Comparison of ENCODE assay signal across 32 cellular contexts in the genomic region with DNA sequence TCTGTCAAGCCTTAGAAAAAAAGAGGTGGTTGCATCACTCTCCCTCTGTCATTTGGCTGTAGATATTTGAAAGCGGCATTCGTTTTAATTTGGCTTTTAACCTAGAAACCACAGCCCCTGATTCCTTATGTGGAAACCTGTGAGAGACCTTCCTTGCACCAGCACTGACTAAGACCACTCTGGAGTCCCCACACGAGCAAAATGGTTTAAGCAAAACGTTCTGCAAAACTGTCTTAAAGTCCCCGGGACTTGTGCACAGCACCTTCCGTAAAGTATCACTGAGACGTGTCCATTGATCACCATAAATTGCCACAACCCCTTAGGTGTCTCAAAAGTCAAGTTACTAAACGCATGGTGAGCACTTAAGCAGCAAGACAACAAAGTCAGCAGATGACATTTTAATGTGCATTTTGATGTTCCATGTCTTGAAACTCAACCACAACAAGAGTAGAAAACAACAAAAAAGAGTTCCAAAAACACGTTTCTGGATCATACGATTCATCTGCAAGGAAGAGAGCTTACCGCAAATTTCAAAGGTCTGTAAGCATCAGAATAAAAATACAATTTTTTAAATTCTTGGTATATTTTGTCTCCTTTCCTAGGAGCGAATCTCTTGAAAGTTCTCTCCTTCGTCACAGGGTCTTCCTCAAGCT. TPM values are rescaled to one million over a fixed set of nuclear protein-coding genes. Genes with fewer than 3 reads are reported as not detected.
DNase-seq lines count a peak whose midpoint lies in the region; ATAC-seq, FAIRE-seq and TF ChIP-seq lines count a peak whose summit lies in the region.
"Had no signal": no experiment of that assay in that cellular context is flagged by ENCODE, and none has a peak within 500 bp of the region (broad histone marks: within the 10 kb centered on the region; RNA-seq: fewer than 3 reads in every experiment).

No MANE protein-coding gene starts in this region.

- TF ChIP-seq RAD21 in K562 (CRISPR knock-in tag; conservative IDR thresholded peaks at IDR 0.05 in 1 of 2, IDR thresholded peaks at IDR 0.05 in 1 of 2): no peak

- no peaks in the 10 kb centered on the region for H3K79me2 ChIP-seq in GM23338 (replicated peaks; ENCODE audit: insufficient read depth)
- H3K79me2 ChIP-seq in K562 (ENCODE audit: control insufficient read depth, insufficient read depth, low read length): no peaks in the 10 kb centered on the region

- DNase-seq in T-helper 1 cell (no peak), GM23338 (ENCODE audit: low spot score) (no peak), K562 (ENCODE audit: extremely low read depth in 1 of 4, low spot score in 3 of 4) (no peak), neural crest cell (ENCODE audit: low read depth, low spot score) (no peak), occipital lobe (lab: John Stamatoyannopoulos, UW) (no peak), anterior cingulate cortex (lab: John Stamatoyannopoulos, UW) (no peak), NCI-H187 (lab: John Stamatoyannopoulos, UW) (no peak)
- DNase-seq: 8988T; adrenal gland; CD4-positive, alpha-beta T cell; effector CD4-positive, alpha-beta T cell; Karpas-422; lower lobe of right lung; mucosa of descending colon; NCI-H1436 treated with DMSO at 0.1 percent for 48 hours; NCI-H2107; NCI-H446; psoas muscle; stimulated activated CD4-positive, alpha-beta T cell treated with anti-CD3 and anti-CD28 coated beads, Interleukin-15, amount 100 ng/mL, for 24 hours; stimulated activated naive CD8-positive, alpha-beta T cell treated with anti-CD3 and anti-CD28 coated beads, Interleukin-15, amount 100 ng/mL, for 72 hours; T-helper 9 cell; thyroid gland had no signal

- H3K27me3 ChIP-seq in GM23338 (ENCODE audit: insufficient read depth) (peaks cover 97% of the 10 kb centered on the region), K562 (ENCODE audit: control insufficient read depth in 2 of 2, insufficient read depth in 2 of 2, low read length in 2 of 2) (peaks cover 42 to 48% of the 10 kb centered on the region in 2 experiments)

- POLR2A ChIA-PET in K562 (lab: Yijun Ruan, JAX): no interaction called here

- no peak overlapping the region for H3K4me3 Mint-ChIP-seq in T-helper 1 cell treated with Interleukin-12 subunit alpha and Interleukin-12 subunit beta and Interleukin-4 antibody, amounts not matched to agents 30 μg/mL and 1 μg/mL, for 36 hours
- H3K4me3 Mint-ChIP-seq in GM23338 (peak overlapping the region; percentile 64; the same call in 2 of the 3 replicates), neural crest cell (peak overlapping the region; percentile 82)
- H3K4me3 Mint-ChIP-seq: CD4-positive, alpha-beta T cell had no signal

- H3K9me3 ChIP-seq in K562 (replicated peaks; ENCODE audit: control insufficient read depth, insufficient read depth, low read depth, low read length): no peaks in the 10 kb centered on the region
- H3K9me3 ChIP-seq: adrenal gland, breast epithelium, lower lobe of right lung, mucosa of descending colon, neutrophil, psoas muscle, thyroid gland had no signal

- no peak for TF ChIP-seq EP300 in K562 (IDR thresholded peaks at IDR 0.05; ENCODE audit: low read length)

- peaks cover 13% of the 10 kb centered on the region for H3K4me1 Mint-ChIP-seq in T-helper 1 cell treated with Interleukin-12 subunit alpha and Interleukin-12 subunit beta and Interleukin-4 antibody, amounts not matched to agents 30 μg/mL and 1 μg/mL, for 36 hours (ENCODE audit: low read depth)
- H3K4me1 Mint-ChIP-seq in GM23338 (peaks cover 45% of the 10 kb centered on the region), neural crest cell (peaks cover 46% of the 10 kb centered on the region)

- no peak for TF ChIP-seq POLR2A in K562 (conservative IDR thresholded peaks at IDR 0.05)

- no peak overlapping the region for H2AFZ ChIP-seq in GM23338
- no peak overlapping the region for H2AFZ ChIP-seq in K562 (ENCODE audit: low read depth, low read length)

- intact Hi-C loops in K562 (cut with micrococcal nuclease): no loop called here

- whole genome bisulfite sequencing in K562 (ENCODE audit: insufficient coverage, low coverage, missing lambda C conversion rate): 2% methylated on average over 13 of the region's 13 CpGs

- no peaks in the 10 kb centered on the region for H3K9me3 Mint-ChIP-seq in T-helper 1 cell treated with Interleukin-12 subunit alpha and Interleukin-12 subunit beta and Interleukin-4 antibody, amounts not matched to agents 30 μg/mL and 1 μg/mL, for 36 hours
- H3K9me3 Mint-ChIP-seq in GM23338 (no peaks in the 10 kb centered on the region), neural crest cell (no peaks in the 10 kb centered on the region)
- H3K9me3 Mint-ChIP-seq: activated T-helper 17 cell treated with anti-CD3 and anti-CD28 coated beads, Interleukin-2, amount 50 U/mL, for 72 hours; stimulated activated naive CD8-positive, alpha-beta T cell treated with anti-CD3 and anti-CD28 coated beads, Interleukin-15, amount 100 ng/mL, for 72 hours had no signal

- H3K27ac ChIP-seq in GM23338 (ENCODE audit: low read depth): no peak overlapping the region
- H3K27ac ChIP-seq in K562 (ENCODE audit: extremely low read depth, low read depth, low read length): no peak overlapping the region
- H3K27ac ChIP-seq: adrenal gland, breast epithelium, lower lobe of right lung, neutrophil, psoas muscle, RWPE1, thyroid gland had no signal

- H3K4me3 ChIP-seq in GM23338 (peak overlapping the region; percentile 20; the same call in 1 of the 2 replicates), K562 (no peak overlapping the region)
- H3K4me3 ChIP-seq: adrenal gland, breast epithelium, lower lobe of right lung, mucosa of descending colon, psoas muscle, thyroid gland had no signal

- TF ChIP-seq CTCF in GM23338 (conservative IDR thresholded peaks at IDR 0.05; ENCODE audit: low read depth in 2 of 2): no peak
- no peak for TF ChIP-seq CTCF in K562 (IDR thresholded peaks at IDR 0.05 in 2 of 3, conservative IDR thresholded peaks at IDR 0.05 in 1 of 3; ENCODE audit: insufficient read depth in 2 of 3, low read depth in 1 of 3, low read length in 3 of 3)
- TF ChIP-seq CTCF in neural crest cell (conservative IDR thresholded peaks at IDR 0.05): no peak

- peaks cover 3% of the 10 kb centered on the region for H3K36me3 Mint-ChIP-seq in T-helper 1 cell treated with Interleukin-12 subunit alpha and Interleukin-12 subunit beta and Interleukin-4 antibody, amounts not matched to agents 30 μg/mL and 1 μg/mL, for 36 hours (ENCODE audit: low read depth)
- no peaks in the 10 kb centered on the region for H3K36me3 Mint-ChIP-seq in GM23338 (ENCODE audit: low read depth)
- H3K36me3 Mint-ChIP-seq in neural crest cell (ENCODE audit: low read depth): no peaks in the 10 kb centered on the region

- H3K9ac ChIP-seq in K562 (ENCODE audit: insufficient read depth in 1 of 2, low read depth in 2 of 2, low read length in 2 of 2): no peak overlapping the region

- peaks cover 19% of the 10 kb centered on the region for H4K20me1 ChIP-seq in GM23338 (replicated peaks; ENCODE audit: insufficient read depth)
- 0 out of 2 replicates have a peak, but pooled peaks cover 3% of the 10 kb centered on the region for H4K20me1 ChIP-seq in K562 (replicated peaks; ENCODE audit: control insufficient read depth, insufficient read depth, low read length)

- peaks cover 13% of the 10 kb centered on the region; the same call in 1 of the 2 replicates for H3F3A ChIP-seq in GM23338 (replicated peaks; ENCODE audit: low read depth)

- no peaks in the 10 kb centered on the region for H3K36me3 ChIP-seq in GM23338 (ENCODE audit: insufficient read depth)
- no peaks in the 10 kb centered on the region for H3K36me3 ChIP-seq in K562 (ENCODE audit: control insufficient read depth, insufficient read depth, low read length)
- H3K36me3 ChIP-seq: adrenal gland, breast epithelium, lower lobe of right lung, neutrophil, thyroid gland had no signal

- in situ Hi-C loops in K562 (cut with MboI): no loop called here

- peaks cover 46% of the 10 kb centered on the region for H3K4me1 ChIP-seq in GM23338 (ENCODE audit: insufficient read depth)
- peaks cover 0 to 7% of the 10 kb centered on the region in 2 experiments; a peak in 1 of 5 replicates for H3K4me1 ChIP-seq in K562 (replicated peaks in 1 of 2; ENCODE audit: control insufficient read depth in 2 of 2, insufficient read depth in 2 of 2, low read length in 2 of 2)
- H3K4me1 ChIP-seq: adrenal gland, breast epithelium, psoas muscle had no signal

- H3K4me2 ChIP-seq in GM23338 (peak overlapping the region; percentile 75), K562 (ENCODE audit: insufficient read depth, low read length) (no peak overlapping the region)

- no peaks in the 10 kb centered on the region for H3K9me1 ChIP-seq in K562 (ENCODE audit: control insufficient read depth, insufficient read depth, low read length)

- peak overlapping the region; percentile 62 for H3K27ac Mint-ChIP-seq in T-helper 1 cell treated with Interleukin-12 subunit alpha and Interleukin-12 subunit beta and Interleukin-4 antibody, amounts not matched to agents 30 μg/mL and 1 μg/mL, for 36 hours
- no peak overlapping the region for H3K27ac Mint-ChIP-seq in GM23338
- H3K27ac Mint-ChIP-seq in neural crest cell (ENCODE audit: unreplicated experiment): no peak overlapping the region
- H3K27ac Mint-ChIP-seq: activated T-helper 17 cell treated with anti-CD3 and anti-CD28 coated beads, Interleukin-2, amount 50 U/mL, for 72 hours; CD4-positive, alpha-beta T cell; stimulated activated naive CD8-positive, alpha-beta T cell treated with anti-CD3 and anti-CD28 coated beads, Interleukin-15, amount 100 ng/mL, for 72 hours had no signal

- CTCF ChIA-PET in K562 (lab: Yijun Ruan, JAX; ENCODE audit: low intra/inter-chr PET ratio): no interaction called here

- FAIRE-seq in K562 (lab: Jason Lieb, UNC): no peak
- FAIRE-seq: colon, D721Med had no signal

- H3K27me3 Mint-ChIP-seq in T-helper 1 cell treated with Interleukin-12 subunit alpha and Interleukin-12 subunit beta and Interleukin-4 antibody, amounts not matched to agents 30 μg/mL and 1 μg/mL, for 36 hours (ENCODE audit: low read depth): peaks cover 97% of the 10 kb centered on the region
- H3K27me3 Mint-ChIP-seq in GM23338 (ENCODE audit: insufficient read depth, low read depth, poor library complexity) (peaks cover 95% of the 10 kb centered on the region), neural crest cell (ENCODE audit: low read depth) (peaks cover 98% of the 10 kb centered on the region)

- ATAC-seq in GM23338 (no peak), K562 (no peak)
- ATAC-seq: activated T-helper 17 cell treated with anti-CD3 and anti-CD28 coated beads, Interleukin-2, amount 50 U/mL, for 72 hours; lower lobe of right lung; mucosa of descending colon; psoas muscle; stimulated activated naive CD8-positive, alpha-beta T cell treated with anti-CD3 and anti-CD28 coated beads, Interleukin-15, amount 100 ng/mL, for 72 hours had no signal

- no TSS peak for BruUV-seq in K562 (replicated peaks; lab: Mats Ljungman, UMichigan)

- no peaks in the 10 kb centered on the region for H3K9me2 ChIP-seq in GM23338 (ENCODE audit: insufficient read depth)

RNA-seq across cellular contexts. Expression of gene CNPY1, which starts 37.9 kb away (rescaled TPM):
- total RNA-seq in GM23338 (2014; rRNA removed; shearing (Covaris generic)): 0.31 TPM in 1 of 2 replicates, not detected in the other
- polyA plus RNA-seq in GM23338 (2016; fragmentation: Nextera tagmentation; extraction: Ambion mirVana) (not detected in 2 replicates), K562 (2011; rRNA removed) (not detected in 2 replicates), K562 (2014; fragmentation: Illumina TruSeq; extraction: Trizol) (not detected in 2 replicates), K562 (2014; fragmentation: Nextera tagmentation; extraction: Ambion mirVana) (not detected), K562 (2014; rRNA removed) (not detected in 2 replicates)
- total RNA-seq in K562 (2011; cell fraction: chromatin; rRNA removed; ENCODE audit: low replicate concordance): not detected in 2 replicates
- total RNA-seq in K562 (2011; cell fraction: nucleolus; rRNA removed): not detected in 2 replicates
- total RNA-seq in K562 (2011; cell fraction: nucleoplasm; rRNA removed): not detected in 2 replicates
- total RNA-seq in K562 (2014; rRNA removed) (not detected in 2 replicates), K562 (2014; rRNA removed; fragmentation: Illumina TruSeq; extraction: Trizol) (not detected in 2 replicates), K562 (2015; rRNA removed; fragmentation: Illumina TruSeq; extraction: Trizol) (not detected in 2 replicates), K562 (2021) (not detected in 2 replicates), neural crest cell (1.5 and 2.4 TPM in 2 replicates), occipital lobe (0.16 TPM)
- not detected in 2 replicates for polyA plus RNA-seq in K562 (2011; cell fraction: cytosol; rRNA removed)
- not detected in 2 replicates for polyA plus RNA-seq in K562 (2011; cell fraction: nucleus; rRNA removed)
- polyA plus RNA-seq in K562 (2012): not detected in 2 replicates
- polyA minus RNA-seq in K562 (2011; rRNA and poly(A)+ RNA removed): not detected in 2 replicates
- polyA minus RNA-seq in K562 (2011; cell fraction: cytosol; rRNA and poly(A)+ RNA removed): not detected in 2 replicates
- polyA minus RNA-seq in K562 (2011; cell fraction: nucleus; rRNA and poly(A)+ RNA removed): not detected in 2 replicates
- total RNA-seq: activated T-helper 17 cell treated with anti-CD3 and anti-CD28 coated beads, Interleukin-2, amount 50 U/mL, for 72 hours; adrenal gland; CD4-positive, alpha-beta T cell; epithelial cell of proximal tubule; kidney epithelial cell; lower lobe of right lung; mucosa of descending colon; psoas muscle; SK-MEL-5; thyroid gland had no signal
- polyA plus RNA-seq: adrenal gland, psoas muscle had no signal

RNA-seq across cellular contexts. Expression of gene EN2, which starts 50.6 kb away (rescaled TPM):
- not detected in 2 replicates for total RNA-seq in GM23338 (2014; rRNA removed; shearing (Covaris generic))
- polyA plus RNA-seq in GM23338 (2016; fragmentation: Nextera tagmentation; extraction: Ambion mirVana) (not detected in 2 replicates), K562 (2011; rRNA removed) (not detected in 2 replicates), K562 (2014; fragmentation: Illumina TruSeq; extraction: Trizol) (0.04 TPM in 1 of 2 replicates, not detected in the other), K562 (2014; fragmentation: Nextera tagmentation; extraction: Ambion mirVana) (not detected), K562 (2014; rRNA removed) (0.04 and 0.07 TPM in 2 replicates)
- not detected in 2 replicates for total RNA-seq in K562 (2011; cell fraction: chromatin; rRNA removed; ENCODE audit: low replicate concordance)
- not detected in 2 replicates for total RNA-seq in K562 (2011; cell fraction: nucleolus; rRNA removed)
- not detected in 2 replicates for total RNA-seq in K562 (2011; cell fraction: nucleoplasm; rRNA removed)
- total RNA-seq in K562 (2014; rRNA removed) (0.08 TPM in 1 of 2 replicates, not detected in the other), K562 (2014; rRNA removed; fragmentation: Illumina TruSeq; extraction: Trizol) (not detected in 2 replicates), K562 (2015; rRNA removed; fragmentation: Illumina TruSeq; extraction: Trizol) (not detected in 2 replicates), K562 (2021) (0.04 TPM in 1 of 2 replicates, not detected in the other), neural crest cell (7.2 and 8.2 TPM in 2 replicates), occipital lobe (not detected)
- polyA plus RNA-seq in K562 (2011; cell fraction: cytosol; rRNA removed): not detected in 2 replicates
- polyA plus RNA-seq in K562 (2011; cell fraction: nucleus; rRNA removed): not detected in 2 replicates
- polyA plus RNA-seq in K562 (2012): 0.07 and 0.09 TPM in 2 replicates
- not detected in 2 replicates for polyA minus RNA-seq in K562 (2011; rRNA and poly(A)+ RNA removed)
- not detected in 2 replicates for polyA minus RNA-seq in K562 (2011; cell fraction: cytosol; rRNA and poly(A)+ RNA removed)
- polyA minus RNA-seq in K562 (2011; cell fraction: nucleus; rRNA and poly(A)+ RNA removed): not detected in 2 replicates
- total RNA-seq: activated T-helper 17 cell treated with anti-CD3 and anti-CD28 coated beads, Interleukin-2, amount 50 U/mL, for 72 hours; CD4-positive, alpha-beta T cell; epithelial cell of proximal tubule; lower lobe of right lung; mucosa of descending colon had no signal
